ENCODE assay signal across 8 cellular contexts in genomic region chr22:39242809-39243442, GRCh38. TPM values are rescaled to one million over a fixed set of nuclear protein-coding genes. Genes with fewer than 3 reads are reported as not detected.
DNase-seq lines count a peak whose midpoint lies in the region; ATAC-seq and TF ChIP-seq lines count a peak whose summit lies in the region.

No MANE protein-coding gene starts in this region.

- no peaks in the 10 kb centered on the region for H3K9me3 Mint-ChIP-seq in activated CD4-positive, alpha-beta T cell treated with anti-CD3 and anti-CD28 coated beads for 36 hours (ENCODE audit: low read depth)
- no peaks in the 10 kb centered on the region for H3K9me3 Mint-ChIP-seq in activated CD8-positive, alpha-beta T cell treated with anti-CD3 and anti-CD28 coated beads for 36 hours

- H2AFZ ChIP-seq in fibroblast of lung (ENCODE audit: low read length) = no peak overlapping the region

- no peaks in the 10 kb centered on the region for H3K36me3 ChIP-seq in fibroblast of lung (ENCODE audit: control insufficient read depth, insufficient read depth, low read length)

- peak overlapping the region; percentile 25 for H3K4me2 ChIP-seq in fibroblast of lung (ENCODE audit: extremely low read depth, insufficient read depth, low read length)

- H3K4me1 ChIP-seq in fibroblast of lung (ENCODE audit: control insufficient read depth, extremely low read depth, insufficient read depth, low read length) = peaks cover 3% of the 10 kb centered on the region

- peak overlapping the region; percentile 68 for H3K4me3 Mint-ChIP-seq in activated CD4-positive, alpha-beta T cell treated with anti-CD3 and anti-CD28 coated beads for 36 hours
- peak overlapping the region; percentile 71 for H3K4me3 Mint-ChIP-seq in activated CD8-positive, alpha-beta T cell treated with anti-CD3 and anti-CD28 coated beads for 36 hours

- no peaks in the 10 kb centered on the region for H3K9me3 ChIP-seq in fibroblast of lung (ENCODE audit: control insufficient read depth, insufficient read depth, low read depth, low read length)

- peak; percentile 13 for ATAC-seq in activated CD4-positive, alpha-beta T cell treated with anti-CD3 and anti-CD28 coated beads for 36 hours
- ATAC-seq in activated CD8-positive, alpha-beta T cell treated with anti-CD3 and anti-CD28 coated beads for 36 hours = peak; percentile 31
- ATAC-seq in HG02870 (IDR thresholded peaks at IDR 0.05; ENCODE audit: unreplicated experiment) = no peak

- peaks cover 43% of the 10 kb centered on the region for H3K4me1 Mint-ChIP-seq in activated CD4-positive, alpha-beta T cell treated with anti-CD3 and anti-CD28 coated beads for 36 hours
- H3K4me1 Mint-ChIP-seq in activated CD8-positive, alpha-beta T cell treated with anti-CD3 and anti-CD28 coated beads for 36 hours (ENCODE audit: low read depth) = peaks cover 40% of the 10 kb centered on the region

- CTCF ChIA-PET in activated CD4-positive, alpha-beta T cell treated with anti-CD3 and anti-CD28 coated beads for 36 hours (lab: Charles Lee) = interaction anchor here (0.6 kb wide), 1 partner anchor 60 kb away, joined by 3 read pairs; no protein-coding TSS in a partner anchor
- CTCF ChIA-PET in activated CD8-positive, alpha-beta T cell treated with anti-CD3 and anti-CD28 coated beads for 36 hours (lab: Charles Lee) = no interaction called here

- no peaks in the 10 kb centered on the region for H3K36me3 Mint-ChIP-seq in activated CD4-positive, alpha-beta T cell treated with anti-CD3 and anti-CD28 coated beads for 36 hours (ENCODE audit: low read depth)
- H3K36me3 Mint-ChIP-seq in activated CD8-positive, alpha-beta T cell treated with anti-CD3 and anti-CD28 coated beads for 36 hours (ENCODE audit: low read depth) = peaks cover 2% of the 10 kb centered on the region

- H3K27me3 Mint-ChIP-seq in activated CD4-positive, alpha-beta T cell treated with anti-CD3 and anti-CD28 coated beads for 36 hours = peaks cover 23% of the 10 kb centered on the region
- peaks cover 24% of the 10 kb centered on the region for H3K27me3 Mint-ChIP-seq in activated CD8-positive, alpha-beta T cell treated with anti-CD3 and anti-CD28 coated beads for 36 hours

- intact Hi-C loops in activated CD4-positive, alpha-beta T cell treated with anti-CD3 and anti-CD28 coated beads for 36 hours (cut with DNase I, micrococcal nuclease) = loop anchor here in 1 of 2 experiments (2.0 kb wide), 2 partner anchors 72 to 76 kb away; partner anchors contain the start of gene RPL3
- intact Hi-C loops in activated CD8-positive, alpha-beta T cell treated with anti-CD3 and anti-CD28 coated beads for 36 hours (cut with micrococcal nuclease) = no loop called here

- H3K4me3 ChIP-seq in fibroblast of lung (replicated peaks in 1 of 4; ENCODE audit: control extremely low read depth in 1 of 4, insufficient read depth in 1 of 4, low read depth in 3 of 4, low read length in 4 of 4) = peak overlapping the region in 1 of 4 experiments; percentile 12

- no peaks in the 10 kb centered on the region for H4K20me1 ChIP-seq in fibroblast of lung (ENCODE audit: control insufficient read depth, extremely low read depth, insufficient read depth, low read length)

- H3K9ac ChIP-seq in fibroblast of lung (ENCODE audit: insufficient read depth, low read length) = no peak overlapping the region

- DNase-seq in activated CD4-positive, alpha-beta T cell treated with anti-CD3 and anti-CD28 coated beads for 36 hours = peak; percentile 63
- DNase-seq in activated CD4-positive, alpha-beta T cell treated with anti-CD3 and anti-CD28 coated beads for 48 hours = no peak
- peak; percentile 47 for DNase-seq in activated CD8-positive, alpha-beta T cell treated with anti-CD3 and anti-CD28 coated beads for 36 hours
- DNase-seq in fibroblast of lung (ENCODE audit: low read depth in 2 of 2) (no peak), retina (peak; percentile 77), NCI-H446 treated with DMSO at 0.1 percent for 48 hours (lab: John Stamatoyannopoulos, UW) (no peak), amniotic stem cell (lab: John Stamatoyannopoulos, UW) (no peak)

- POLR2A ChIA-PET in activated CD4-positive, alpha-beta T cell treated with anti-CD3 and anti-CD28 coated beads for 36 hours (lab: Charles Lee) = interaction anchor here (0.6 to 0.9 kb wide), 3 partner anchors 16 to 258 kb away, joined by 3 to 5 read pairs (median 4); no protein-coding TSS in a partner anchor
- POLR2A ChIA-PET in activated CD8-positive, alpha-beta T cell treated with anti-CD3 and anti-CD28 coated beads for 36 hours (lab: Charles Lee) = interaction anchor here (0.6 to 1.4 kb wide), 3 partner anchors 69 to 77 kb away, joined by 3 to 5 read pairs (median 3); partner anchors contain the start of gene RPL3

- no peak overlapping the region for H3K27ac ChIP-seq in fibroblast of lung (ENCODE audit: insufficient read depth, low read length)

- H3K27ac Mint-ChIP-seq in activated CD4-positive, alpha-beta T cell treated with anti-CD3 and anti-CD28 coated beads for 36 hours = no peak overlapping the region
- H3K27ac Mint-ChIP-seq in activated CD8-positive, alpha-beta T cell treated with anti-CD3 and anti-CD28 coated beads for 36 hours = no peak overlapping the region

- no peak for TF ChIP-seq CTCF in activated CD8-positive, alpha-beta T cell treated with anti-CD3 and anti-CD28 coated beads for 36 hours (IDR thresholded peaks at IDR 0.05)
- no peak for TF ChIP-seq CTCF in fibroblast of lung (conservative IDR thresholded peaks at IDR 0.05 in 1 of 2, IDR thresholded peaks at IDR 0.05 in 1 of 2; ENCODE audit: low read depth in 1 of 2, low read length in 2 of 2)

- no peaks in the 10 kb centered on the region for H3K79me2 ChIP-seq in fibroblast of lung (ENCODE audit: control insufficient read depth, insufficient read depth, low read length)

- peaks cover 52% of the 10 kb centered on the region for H3K27me3 ChIP-seq in fibroblast of lung (ENCODE audit: control insufficient read depth, insufficient read depth, low read length)

RNA-seq across cellular contexts. Expression of gene PDGFB, which starts 1.9 kb away (rescaled TPM):
- 1 to 10 TPM; 2.5 to 3.4 TPM for total RNA-seq in activated CD4-positive, alpha-beta T cell treated with anti-CD3 and anti-CD28 coated beads for 36 hours
- total RNA-seq in activated CD8-positive, alpha-beta T cell treated with anti-CD3 and anti-CD28 coated beads for 36 hours = 1 to 10 TPM; 1.7 to 3.0 TPM
- total RNA-seq in fibroblast of lung = under 0.01 TPM in 1 of 2 replicates, not detected in the other
- 0.03 and 0.50 TPM in 2 replicates for polyA plus RNA-seq in fibroblast of lung
- 0.03 and 0.68 TPM in 2 replicates for polyA plus RNA-seq in fibroblast of lung (2012)
- 1.3 TPM in 1 of 2 replicates, not detected in the other for polyA minus RNA-seq in fibroblast of lung (ENCODE audit: low replicate concordance)

Comparison
In these comparisons a context has a peak if more than half of its experiments do, and no peak if none do; other contexts are left out.
1. DNase-seq: peak in activated CD4-positive, alpha-beta T cell treated with anti-CD3 and anti-CD28 coated beads for 36 hours (single experiment), activated CD8-positive, alpha-beta T cell treated with anti-CD3 and anti-CD28 coated beads for 36 hours (single experiment) and retina (single experiment); none in activated CD4-positive, alpha-beta T cell treated with anti-CD3 and anti-CD28 coated beads for 48 hours (single experiment), fibroblast of lung (0 of 2), NCI-H446 treated with DMSO at 0.1 percent for 48 hours (single experiment) and amniotic stem cell (single experiment).